Comparison of ENCODE assay signal across 11 cellular contexts in genomic region chr6:81749704-81750103, GRCh38. TPM values are rescaled to one million over a fixed set of nuclear protein-coding genes. Genes with fewer than 3 reads are reported as not detected.
A peak's percentile ranks its signal among the peaks of the same experiment; 100 is the strongest.
DNase-seq lines count a peak whose midpoint lies in the region; ATAC-seq and TF ChIP-seq lines count a peak whose summit lies in the region.
"Had no signal": no experiment of that assay in that cellular context is flagged by ENCODE, and none has a peak within 500 bp of the region (broad histone marks: within the 10 kb centered on the region; RNA-seq: fewer than 3 reads in every experiment).

No MANE protein-coding gene starts in this region.

- no peak for ATAC-seq in HG02981 (IDR thresholded peaks at IDR 0.05; ENCODE audit: unreplicated experiment)

- H3K4me3 ChIP-seq in AG09309 (ENCODE audit: control insufficient read depth, low read depth, low read length): peak overlapping the region; percentile 69
- peak overlapping the region in 3 of 4 donors; percentile 82 to 97 (median 96) for H3K4me3 ChIP-seq in esophagus squamous epithelium

- H3K4me1 ChIP-seq in esophagus squamous epithelium: peaks cover 0 to 60% (median 0%) of the 10 kb centered on the region in 3 donors

- no peaks in the 10 kb centered on the region for H3K36me3 Mint-ChIP-seq in nephron (ENCODE audit: low read depth)

- intact Hi-C loops in esophagus squamous epithelium (cut with DNase I): no loop called here

- H3K9me3 Mint-ChIP-seq in nephron: no peaks in the 10 kb centered on the region
- H3K9me3 Mint-ChIP-seq: activated T-cell treated with anti-CD3 and anti-CD28 coated beads, Interleukin-2, amount 50 U/mL, for 24 hours had no signal

- peaks cover 49% of the 10 kb centered on the region for H3K27me3 Mint-ChIP-seq in nephron (ENCODE audit: low read depth)

- peaks cover 15% of the 10 kb centered on the region for H3K4me1 Mint-ChIP-seq in nephron

- peaks cover 0 to 5% (median 0%) of the 10 kb centered on the region in 3 donors for H3K36me3 ChIP-seq in esophagus squamous epithelium

- H3K27ac Mint-ChIP-seq in nephron: peak overlapping the region in 1 of 3 experiments; percentile 97
- H3K27ac Mint-ChIP-seq: activated T-cell treated with anti-CD3 and anti-CD28 coated beads, Interleukin-2, amount 50 U/mL, for 24 hours had no signal

- no peak for DNase-seq in AG09309 (ENCODE audit: low read depth)
- peak; percentile 57 for DNase-seq in NCI-H1417 treated with DMSO at 0.1 percent for 48 hours (lab: John Stamatoyannopoulos, UW)
- no peak for DNase-seq in esophagus squamous epithelium (lab: John Stamatoyannopoulos, UW)
- no peak for DNase-seq in retina
- DNase-seq in T-helper 2 cell: no peak
- no peak for DNase-seq in midbrain (lab: John Stamatoyannopoulos, UW)
- DNase-seq: activated T-cell treated with anti-CD3 and anti-CD28 coated beads, Interleukin-2, amount 50 U/mL, for 24 hours; RPMI8226; stimulated activated CD4-positive, alpha-beta T cell treated with anti-CD3 and anti-CD28 coated beads, Interleukin-2, amount 100 ng/mL, for 24 hours had no signal

- peak overlapping the region; percentile 88 to 98 (median 91) for H3K4me3 Mint-ChIP-seq in nephron

- no peak for TF ChIP-seq POLR2A in esophagus squamous epithelium (IDR thresholded peaks at IDR 0.05)

- no peaks in the 10 kb centered on the region for H3K27me3 ChIP-seq in esophagus squamous epithelium

- TF ChIP-seq CTCF in AG09309 (IDR thresholded peaks at IDR 0.05; ENCODE audit: control insufficient read depth, insufficient read depth, low read depth, low read length, missing control alignments) (no peak), esophagus squamous epithelium (IDR thresholded peaks at IDR 0.05) (no peak), nephron (IDR thresholded peaks at IDR 0.05; ENCODE audit: unreplicated experiment in 3 of 3) (no peak)

- no peak overlapping the region for H3K27ac ChIP-seq in esophagus squamous epithelium

- WGBS in esophagus squamous epithelium, 2 donors: 37 to 55% methylated on average over 3 to 4 of the region's 4 CpGs

- H3K9me3 ChIP-seq in esophagus squamous epithelium: no peaks in the 10 kb centered on the region

RNA-seq across cellular contexts. Expression of gene TENT5A, which starts 2.8 kb away (rescaled TPM):
- total RNA-seq in esophagus squamous epithelium: 1 to 10 TPM; 3.9 to 9.9 (median 7.4) TPM
